ENCODE assay signal across 18 cellular contexts in genomic region chr3:36373084-36373483, GRCh38. TPM values are rescaled to one million over a fixed set of nuclear protein-coding genes. Genes with fewer than 3 reads are reported as not detected.
DNase-seq lines count a peak whose midpoint lies in the region; ATAC-seq, FAIRE-seq and TF ChIP-seq lines count a peak whose summit lies in the region.
"Had no signal": no experiment of that assay in that cellular context is flagged by ENCODE, and none has a peak within 500 bp of the region (broad histone marks: within the 10 kb centered on the region; RNA-seq: fewer than 3 reads in every experiment).

No MANE protein-coding gene starts in this region.

- H2AFZ ChIP-seq in ACC112 (ENCODE audit: low read length, unreplicated experiment) (peak overlapping the region; percentile 35), keratinocyte (ENCODE audit: control insufficient read depth, low read length) (no peak overlapping the region)

- H3K36me3 ChIP-seq in ACC112 (ENCODE audit: insufficient read depth, low read length) (no peaks in the 10 kb centered on the region), breast epithelium (no peaks in the 10 kb centered on the region), keratinocyte (ENCODE audit: control insufficient read depth in 2 of 2, extremely low read depth in 1 of 2, insufficient read depth in 2 of 2, low read length in 2 of 2) (no peaks in the 10 kb centered on the region)
- H3K36me3 ChIP-seq: tibial nerve had no signal

- peaks cover 16% of the 10 kb centered on the region for H3K4me1 Mint-ChIP-seq in nephron progenitor cell
- H3K4me1 Mint-ChIP-seq: activated B cell treated with CpG ODN at 0.5 μM for 24 hours, memory B cell had no signal

- no peaks in the 10 kb centered on the region for H3K27me3 ChIP-seq in ACC112 (ENCODE audit: insufficient read depth, low read length)
- H3K27me3 ChIP-seq in breast epithelium = no peaks in the 10 kb centered on the region
- H3K27me3 ChIP-seq in keratinocyte (ENCODE audit: control insufficient read depth, extremely low read depth, insufficient read depth, low read length) = no peaks in the 10 kb centered on the region
- H3K27me3 ChIP-seq: tibial nerve had no signal

- H3K36me3 Mint-ChIP-seq in nephron progenitor cell (ENCODE audit: low read depth) = no peaks in the 10 kb centered on the region
- H3K36me3 Mint-ChIP-seq: memory B cell had no signal

- no peaks in the 10 kb centered on the region for H3K9me3 Mint-ChIP-seq in nephron progenitor cell
- H3K9me3 Mint-ChIP-seq: activated B cell treated with CpG ODN at 0.5 μM for 24 hours had no signal

- intact Hi-C loops in breast epithelium (cut with DNase I; ENCODE audit: low total_unique reads) = loop anchor here (10.0 kb wide), 1 partner anchor 332 kb away; no protein-coding TSS in a partner anchor

- no peaks in the 10 kb centered on the region for H3K9me1 ChIP-seq in keratinocyte (ENCODE audit: control insufficient read depth, extremely low read depth, insufficient read depth, low read length)

- TF ChIP-seq CTCF in breast epithelium (IDR thresholded peaks at IDR 0.05) (no peak), keratinocyte (optimal IDR thresholded peaks at IDR 0.05 in 1 of 3, IDR thresholded peaks at IDR 0.05 in 1 of 3, conservative IDR thresholded peaks at IDR 0.05 in 1 of 3; ENCODE audit: extremely low read depth in 1 of 3, insufficient read depth in 2 of 3, low read length in 3 of 3) (no peak), nephron progenitor cell (IDR thresholded peaks at IDR 0.05) (no peak)

- H3K79me2 ChIP-seq in ACC112 (ENCODE audit: control insufficient read depth, insufficient read depth, low read length, unreplicated experiment) (no peaks in the 10 kb centered on the region), keratinocyte (ENCODE audit: control insufficient read depth, insufficient read depth, low read length) (no peaks in the 10 kb centered on the region)

- no peak overlapping the region for H3K4me2 ChIP-seq in keratinocyte (ENCODE audit: control insufficient read depth, extremely low read depth, insufficient read depth, low read depth, low read length)

- H3K27ac Mint-ChIP-seq in nephron progenitor cell = no peak overlapping the region
- H3K27ac Mint-ChIP-seq: activated B cell treated with CpG ODN at 0.5 μM for 24 hours, memory B cell had no signal

- FAIRE-seq in keratinocyte (lab: Jason Lieb, UNC) = peak; percentile 74
- FAIRE-seq: GM12892 had no signal

- peak overlapping the region; percentile 71 for H3K27ac ChIP-seq in ACC112 (ENCODE audit: low read depth, low read length)
- peak overlapping the region; percentile 20 to 58 for H3K27ac ChIP-seq in breast epithelium
- peak overlapping the region; percentile 33 for H3K27ac ChIP-seq in keratinocyte (ENCODE audit: control insufficient read depth, insufficient read depth, low read length)
- H3K27ac ChIP-seq: SK-N-MC, tibial nerve had no signal

- H3K4me3 Mint-ChIP-seq in nephron progenitor cell = no peak overlapping the region
- H3K4me3 Mint-ChIP-seq: activated B cell treated with CpG ODN at 0.5 μM for 24 hours, memory B cell had no signal

- peaks cover 9% of the 10 kb centered on the region for H3K27me3 Mint-ChIP-seq in nephron progenitor cell (ENCODE audit: low read depth, poor library complexity)

- no peak overlapping the region for H3K9ac ChIP-seq in keratinocyte (ENCODE audit: control insufficient read depth, extremely low read depth, insufficient read depth, low read length)

- H3K4me1 ChIP-seq in ACC112 (ENCODE audit: control insufficient read depth, insufficient read depth, low read length, unreplicated experiment) = peaks cover 23% of the 10 kb centered on the region
- H3K4me1 ChIP-seq in breast epithelium = no peaks in the 10 kb centered on the region
- peaks cover 19% of the 10 kb centered on the region for H3K4me1 ChIP-seq in keratinocyte (ENCODE audit: control insufficient read depth, extremely low read depth, insufficient read depth, low read length)
- H3K4me1 ChIP-seq: tibial nerve had no signal

- ATAC-seq in HG03378 (IDR thresholded peaks at IDR 0.05; ENCODE audit: unreplicated experiment) = no peak

- no peaks in the 10 kb centered on the region for H3K9me3 ChIP-seq in breast epithelium
- no peaks in the 10 kb centered on the region for H3K9me3 ChIP-seq in keratinocyte (ENCODE audit: control insufficient read depth, low read depth, low read length)
- H3K9me3 ChIP-seq: tibial nerve had no signal

- TF ChIP-seq POLR2A in breast epithelium (IDR thresholded peaks at IDR 0.05) = no peak

- DNase-seq in M059J (ENCODE audit: low read depth) (peak; percentile 90), breast epithelium (ENCODE audit: low spot score in 2 of 2) (no peak), keratinocyte (ENCODE audit: low read depth, low spot score) (peak; percentile 45), nephron progenitor cell (no peak), OCI-M1 (lab: John Stamatoyannopoulos, UW) (no peak), Kasumi-1 (lab: John Stamatoyannopoulos, UW) (no peak)
- DNase-seq: activated B cell treated with CpG ODN at 0.5 μM for 24 hours; activated CD8-positive, alpha-beta memory T cell treated with anti-CD3 and anti-CD28 coated beads, Interleukin-2, amount 50 U/mL, for 48 hours; KG1; NCI-H187 treated with DMSO at 0.1 percent for 48 hours; NCI-H82; nucleus accumbens had no signal

- no peaks in the 10 kb centered on the region for H4K20me1 ChIP-seq in keratinocyte (ENCODE audit: control insufficient read depth, extremely low read depth, insufficient read depth, low read length)

- dilution Hi-C loops in keratinocyte (cut with MboI; ENCODE audit: extremely low pct_ligation_motif_present, low sequenced_read_pairs) = no loop called here

- 0 out of 2 replicates have a peak overlapping the region, but pooled peaks have one; percentile 9 for H3K4me3 ChIP-seq in ACC112 (ENCODE audit: low read depth, low read length)
- no peak overlapping the region for H3K4me3 ChIP-seq in breast epithelium
- no peak overlapping the region for H3K4me3 ChIP-seq in keratinocyte (ENCODE audit: control insufficient read depth in 2 of 3, extremely low read depth in 1 of 3, insufficient read depth in 2 of 3, low read depth in 1 of 3, low read length in 3 of 3)
- H3K4me3 ChIP-seq: SK-N-MC, tibial nerve had no signal

RNA-seq across cellular contexts. Expression of gene STAC, which starts 7.2 kb away (rescaled TPM):
- total RNA-seq in M059J (2014; rRNA removed; shearing (Covaris generic)) = 19.6 and 22.3 TPM in 2 replicates
- total RNA-seq in breast epithelium = 1 to 10 TPM; 1.4 to 6.1 (median 5.6) TPM
- 3.8 to 7.9 TPM (median 7.7 TPM) in 3 replicates for polyA plus RNA-seq in keratinocyte
- 0.31 TPM for polyA plus RNA-seq in keratinocyte (2011; ENCODE audit: low read depth)
- 4.3 and 5.9 TPM in 2 replicates for polyA plus RNA-seq in keratinocyte (2011; cell fraction: cytosol; rRNA removed)
- polyA plus RNA-seq in keratinocyte (2011; cell fraction: nucleus; rRNA removed) = 2.4 and 3.3 TPM in 2 replicates
- 0.65 and 6.3 TPM in 2 replicates for polyA plus RNA-seq in keratinocyte (2012; ENCODE audit: low replicate concordance)
- polyA minus RNA-seq in keratinocyte = 4.8 to 16.1 TPM (median 9.1 TPM) in 3 replicates
- 6.3 TPM for polyA minus RNA-seq in keratinocyte (2011; cell fraction: cytosol; rRNA and poly(A)+ RNA removed)
- 3.4 and 6.9 TPM in 2 replicates for polyA minus RNA-seq in keratinocyte (2011; cell fraction: nucleus; rRNA and poly(A)+ RNA removed)

Comparison
In these comparisons a context has a peak if more than half of its experiments do, and no peak if none do; other contexts are left out.
1. DNase-seq: peak in M059J (single experiment) and keratinocyte (single experiment); none in breast epithelium (0 of 2), nephron progenitor cell (single experiment), OCI-M1 (single experiment) and Kasumi-1 (0 of 2).
2. Peak in every context shown above with its lines, with median percentiles within 50 percentile points of each other: H3K27ac ChIP-seq.